Comparison of ENCODE assay signal across 15 cellular contexts in the genomic region with DNA sequence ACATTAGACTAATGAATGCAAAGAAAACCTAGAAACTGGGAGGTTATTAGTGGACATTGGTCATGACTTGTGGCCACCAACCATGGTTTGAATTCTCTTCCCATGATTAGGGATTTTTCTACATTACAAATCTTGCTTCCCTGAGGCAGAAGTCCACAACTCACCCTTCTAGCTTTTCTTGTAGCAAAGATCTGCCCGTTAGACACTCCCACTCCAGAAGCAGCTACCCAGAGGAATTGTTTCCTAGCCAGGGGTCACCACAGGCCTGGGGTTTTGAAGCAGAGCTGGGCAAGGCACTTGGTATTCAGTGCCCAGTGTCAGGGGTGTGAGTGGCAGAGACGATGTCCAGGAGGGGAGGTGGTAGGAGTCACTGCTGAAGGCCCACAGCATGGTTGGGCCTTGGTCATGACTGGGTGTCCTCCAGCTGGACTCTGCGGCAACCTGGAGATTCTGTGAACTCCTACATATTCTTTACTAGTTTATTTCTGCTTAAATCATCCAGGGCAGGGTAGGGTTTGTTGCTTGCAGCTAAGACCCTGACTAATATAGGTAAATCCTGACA. TPM values are rescaled to one million over a fixed set of nuclear protein-coding genes. Genes with fewer than 3 reads are reported as not detected.
A peak's percentile ranks its signal among the peaks of the same experiment; 100 is the strongest.
DNase-seq lines count a peak whose midpoint lies in the region; ATAC-seq and TF ChIP-seq lines count a peak whose summit lies in the region.
"Had no signal": no experiment of that assay in that cellular context is flagged by ENCODE, and none has a peak within 500 bp of the region (broad histone marks: within the 10 kb centered on the region; RNA-seq: fewer than 3 reads in every experiment).

No MANE protein-coding gene starts in this region.

- no peak overlapping the region for H4K5ac ChIP-seq in mesendoderm (ENCODE audit: low read length)

- H2AK5ac ChIP-seq in mesendoderm (ENCODE audit: low read length) = no peak overlapping the region

- H3K56ac ChIP-seq in mesendoderm (ENCODE audit: low read length) = peak overlapping the region; percentile 1

- CTCF ChIA-PET in activated CD8-positive, alpha-beta memory T cell treated with anti-CD3 and anti-CD28 coated beads, Interleukin-2, amount 10 ng/mL, durations not matched to agents 7 days and 5 days (lab: Charles Lee) = interaction anchor here (1.2 to 1.4 kb wide), 2 partner anchors 11 to 37 kb away, joined by 3 to 4 read pairs; no protein-coding TSS in a partner anchor

- intact Hi-C loops in gastrocnemius medialis (cut with DNase I; ENCODE audit: low total_unique reads) = no loop called here
- intact Hi-C loops in CD14-positive monocyte (cut with micrococcal nuclease) = no loop called here

- H3K23ac ChIP-seq in mesendoderm (ENCODE audit: low read length) = no peak overlapping the region

- peaks cover 13% of the 10 kb centered on the region for H3K4me1 Mint-ChIP-seq in activated CD8-positive, alpha-beta memory T cell treated with anti-CD3 and anti-CD28 coated beads, Interleukin-2, amount 10 ng/mL, durations not matched to agents 7 days and 5 days
- H3K4me1 Mint-ChIP-seq in brain = peaks cover 39% of the 10 kb centered on the region
- H3K4me1 Mint-ChIP-seq in CD14-positive monocyte = peaks cover 7% of the 10 kb centered on the region

- H3K36me3 ChIP-seq in mesendoderm (ENCODE audit: control insufficient read depth, insufficient read depth, low read length) = no peaks in the 10 kb centered on the region
- no peaks in the 10 kb centered on the region for H3K36me3 ChIP-seq in gastrocnemius medialis
- H3K36me3 ChIP-seq: BLaER1 treated with 17β-estradiol and CSF1 and Interleukin-3, amounts not matched to agents 10 nM and 100 nM had no signal

- no peak overlapping the region for H3K9ac ChIP-seq in mesendoderm (ENCODE audit: low read length)
- H3K9ac ChIP-seq: BLaER1 treated with 17β-estradiol and CSF1 and Interleukin-3, amounts not matched to agents 10 nM and 100 nM had no signal

- no peaks in the 10 kb centered on the region for H3K9me3 Mint-ChIP-seq in activated CD8-positive, alpha-beta memory T cell treated with anti-CD3 and anti-CD28 coated beads, Interleukin-2, amount 10 ng/mL, durations not matched to agents 7 days and 5 days (ENCODE audit: low read depth)
- no peaks in the 10 kb centered on the region for H3K9me3 Mint-ChIP-seq in brain
- H3K9me3 Mint-ChIP-seq in CD14-positive monocyte = no peaks in the 10 kb centered on the region
- H3K9me3 Mint-ChIP-seq: IgD-negative memory B cell had no signal

- WGBS in mesendoderm (ENCODE audit: extremely low coverage, insufficient coverage, low lambda C conversion rate) = no CpG with 5 or more reads among the region's 3 CpGs

- no peak for TF ChIP-seq CTCF in brain (conservative IDR thresholded peaks at IDR 0.05)
- no peak for TF ChIP-seq CTCF in gastrocnemius medialis (IDR thresholded peaks at IDR 0.05 in 4 of 5, conservative IDR thresholded peaks at IDR 0.05 in 1 of 5)
- TF ChIP-seq CTCF in CD14-positive monocyte (IDR thresholded peaks at IDR 0.05) = no peak

- no peak overlapping the region for H3K4me2 ChIP-seq in mesendoderm (ENCODE audit: low read length)

- no peak for ATAC-seq in activated CD8-positive, alpha-beta memory T cell treated with anti-CD3 and anti-CD28 coated beads, Interleukin-2, amount 10 ng/mL, durations not matched to agents 7 days and 5 days
- no peak for ATAC-seq in gastrocnemius medialis
- ATAC-seq in GM18858 (IDR thresholded peaks at IDR 0.05; ENCODE audit: unreplicated experiment) = no peak

- H3K27ac ChIP-seq in mesendoderm (ENCODE audit: low read depth, low read length) (no peak overlapping the region), gastrocnemius medialis (peak overlapping the region; percentile 34 to 69 (median 52))
- H3K27ac ChIP-seq: BLaER1 treated with 17β-estradiol and CSF1 and Interleukin-3, amounts not matched to agents 10 nM and 100 nM had no signal

- no peak for TF ChIP-seq POLR2A in gastrocnemius medialis (IDR thresholded peaks at IDR 0.05)

- H3K27me3 ChIP-seq in mesendoderm (ENCODE audit: insufficient read depth, low read length, poor library complexity) (no peaks in the 10 kb centered on the region), gastrocnemius medialis (peaks cover 0 to 4% (median 3%) of the 10 kb centered on the region in 3 donors)

- no peak overlapping the region for H2BK15ac ChIP-seq in mesendoderm (replicated peaks; ENCODE audit: low read depth)

- peaks cover 17% of the 10 kb centered on the region for H3K27me3 Mint-ChIP-seq in activated CD8-positive, alpha-beta memory T cell treated with anti-CD3 and anti-CD28 coated beads, Interleukin-2, amount 10 ng/mL, durations not matched to agents 7 days and 5 days
- H3K27me3 Mint-ChIP-seq in brain = no peaks in the 10 kb centered on the region
- H3K27me3 Mint-ChIP-seq in CD14-positive monocyte (ENCODE audit: low read depth in 3 of 3) = peaks cover 2 to 7% (median 5%) of the 10 kb centered on the region in 3 donors

- no peak overlapping the region for H4K8ac ChIP-seq in mesendoderm (ENCODE audit: low read depth, low read length)

- H3K79me1 ChIP-seq in mesendoderm (ENCODE audit: low read length) = no peaks in the 10 kb centered on the region

- H3K36me3 Mint-ChIP-seq in activated CD8-positive, alpha-beta memory T cell treated with anti-CD3 and anti-CD28 coated beads, Interleukin-2, amount 10 ng/mL, durations not matched to agents 7 days and 5 days = no peaks in the 10 kb centered on the region
- no peaks in the 10 kb centered on the region for H3K36me3 Mint-ChIP-seq in brain
- H3K36me3 Mint-ChIP-seq in CD14-positive monocyte = no peaks in the 10 kb centered on the region

- no peak overlapping the region for H3K4me3 Mint-ChIP-seq in activated CD8-positive, alpha-beta memory T cell treated with anti-CD3 and anti-CD28 coated beads, Interleukin-2, amount 10 ng/mL, durations not matched to agents 7 days and 5 days
- H3K4me3 Mint-ChIP-seq in brain (peak overlapping the region in 1 of 5 experiments; percentile 35), CD14-positive monocyte (no peak overlapping the region)
- H3K4me3 Mint-ChIP-seq: IgD-negative memory B cell had no signal

- in situ Hi-C loops in gastrocnemius medialis (cut with MboI; ENCODE audit: low sequenced_read_pairs in 4 of 4) = no loop called here

- no peaks in the 10 kb centered on the region for H3K9me3 ChIP-seq in gastrocnemius medialis
- H3K9me3 ChIP-seq: BLaER1 treated with 17β-estradiol and CSF1 and Interleukin-3, amounts not matched to agents 10 nM and 100 nM had no signal

- no peak overlapping the region for H3K4ac ChIP-seq in mesendoderm (ENCODE audit: low read depth, low read length)

- H3K4me1 ChIP-seq in mesendoderm (ENCODE audit: control insufficient read depth, low read depth, low read length) (peaks cover 4% of the 10 kb centered on the region), gastrocnemius medialis (peaks cover 0 to 15% of the 10 kb centered on the region in 2 donors)

- H3K18ac ChIP-seq in mesendoderm (ENCODE audit: low read length) = no peak overlapping the region

- H3K4me3 ChIP-seq in mesendoderm (ENCODE audit: low read length) (no peak overlapping the region), gastrocnemius medialis (no peak overlapping the region)
- H3K4me3 ChIP-seq: BLaER1 treated with 17β-estradiol and CSF1 and Interleukin-3, amounts not matched to agents 10 nM and 100 nM had no signal

- no peak overlapping the region for H3K27ac Mint-ChIP-seq in activated CD8-positive, alpha-beta memory T cell treated with anti-CD3 and anti-CD28 coated beads, Interleukin-2, amount 10 ng/mL, durations not matched to agents 7 days and 5 days
- H3K27ac Mint-ChIP-seq in brain (peak overlapping the region in 4 of 5 experiments; percentile 78 to 91 (median 90)), CD14-positive monocyte (no peak overlapping the region)
- H3K27ac Mint-ChIP-seq: IgD-negative memory B cell had no signal

- H2BK120ac ChIP-seq in mesendoderm (ENCODE audit: low read depth, low read length) = no peak overlapping the region

- no peaks in the 10 kb centered on the region for H3K79me2 ChIP-seq in mesendoderm (ENCODE audit: control insufficient read depth, insufficient read depth, low read length)

- no peak overlapping the region for H2BK5ac ChIP-seq in mesendoderm (ENCODE audit: low read length)

- DNase-seq in activated CD8-positive, alpha-beta memory T cell treated with anti-CD3 and anti-CD28 coated beads, Interleukin-2, amount 10 ng/mL, durations not matched to agents 7 days and 5 days = peak; percentile 25
- DNase-seq in activated CD8-positive, alpha-beta memory T cell treated with anti-CD3 and anti-CD28 coated beads, Interleukin-2, amount 50 U/mL, for 4 hours = no peak
- no peak for DNase-seq in mesendoderm
- no peak for DNase-seq in gastrocnemius medialis
- no peak for DNase-seq in CD14-positive monocyte (ENCODE audit: low spot score)
- no peak for DNase-seq in activated CD4-positive, alpha-beta T cell treated with anti-CD3 and anti-CD28 coated beads for 4 hours
- DNase-seq: 8988T, MV-4-11, NCI-H1417 treated with DMSO at 0.1 percent for 48 hours, NCI-H2029 treated with DMSO at 0.1 percent for 48 hours, NCI-H510A treated with DMSO at 0.1 percent for 48 hours had no signal

RNA-seq across cellular contexts. Expression of a gene that starts 54.9 kb away (rescaled TPM):
- 100 to 1,000 TPM; 367 to 502 TPM for total RNA-seq in activated CD8-positive, alpha-beta memory T cell treated with anti-CD3 and anti-CD28 coated beads, Interleukin-2, amount 10 ng/mL, durations not matched to agents 7 days and 5 days
- polyA plus RNA-seq in brain (ENCODE audit: insufficient read depth, low read depth, low replicate concordance) (86.5 TPM), CD14-positive monocyte (100 to 1,000 TPM; 342 to 560 TPM)
- polyA plus RNA-seq in mesendoderm (2013, experiment 1 of 2) = 104 TPM
- 104 TPM for polyA plus RNA-seq in mesendoderm (2013, experiment 2 of 2)
- total RNA-seq in gastrocnemius medialis = 10 to 100 TPM; 34.4 to 43.9 (median 35.8) TPM

Comparison
In these comparisons a context has a peak if more than half of its experiments do, and no peak if none do; other contexts are left out.
1. H3K27ac Mint-ChIP-seq: peak in brain (4 of 5); none in activated CD8-positive, alpha-beta memory T cell treated with anti-CD3 and anti-CD28 coated beads, Interleukin-2, amount 10 ng/mL, durations not matched to agents 7 days and 5 days (single experiment) and CD14-positive monocyte (0 of 7).
2. RNA of a gene that starts 54.9 kb away (total RNA-seq): 367 to 502 TPM in activated CD8-positive, alpha-beta memory T cell treated with anti-CD3 and anti-CD28 coated beads, Interleukin-2, amount 10 ng/mL, durations not matched to agents 7 days and 5 days; 34.4 to 43.9 TPM in gastrocnemius medialis; every median in the first group is over 4 times any median in the second.